In genomic region chr13:27131202-27131623, GRCh38 we compare ENCODE assay signal across 8 cellular contexts. TPM values are rescaled to one million over a fixed set of nuclear protein-coding genes. Genes with fewer than 3 reads are reported as not detected.
DNase-seq lines count a peak whose midpoint lies in the region; ATAC-seq and TF ChIP-seq lines count a peak whose summit lies in the region.

No MANE protein-coding gene starts in this region.

- no peak overlapping the region for H3K4me3 ChIP-seq in breast epithelium
- H3K4me3 ChIP-seq in OCI-LY7 (ENCODE audit: low read depth, low read length, poor library complexity, severe bottlenecking) = no peak overlapping the region

- peaks cover 39% of the 10 kb centered on the region for H3K4me1 Mint-ChIP-seq in T-helper 2 cell treated with Interferon-gamma antibody and Interleukin-4, amounts not matched to agents 5 μg/mL and 100 μg/mL, for 36 hours (ENCODE audit: low read depth)

- ATAC-seq in GM19023 (IDR thresholded peaks at IDR 0.05; ENCODE audit: unreplicated experiment) = peak; percentile 94
- peak; percentile 86 for ATAC-seq in HG03045 (IDR thresholded peaks at IDR 0.05; ENCODE audit: unreplicated experiment)
- peak; percentile 42 for ATAC-seq in sciatic nerve

- peak; percentile 87 for DNase-seq in T-helper 2 cell treated with Interferon-gamma antibody and Interleukin-4, amounts not matched to agents 5 μg/mL and 100 μg/mL, for 36 hours (ENCODE audit: low spot score)
- DNase-seq in breast epithelium (ENCODE audit: low spot score in 2 of 2) (no peak), sciatic nerve (ENCODE audit: low spot score) (no peak), OCI-LY7 (ENCODE audit: low spot score) (no peak), kidney glomerular epithelial cell (lab: John Stamatoyannopoulos, UW) (no peak), SW480 (ENCODE audit: low spot score) (no peak)

- peaks cover 5 to 6% of the 10 kb centered on the region in 2 donors for H3K9me3 ChIP-seq in breast epithelium
- H3K9me3 ChIP-seq in OCI-LY7 (ENCODE audit: low read length) = peaks cover 27% of the 10 kb centered on the region

- H3K27ac ChIP-seq in breast epithelium (peak overlapping the region; percentile 5 to 34), OCI-LY7 (ENCODE audit: low read depth, low read length, poor library complexity, severe bottlenecking) (no peak overlapping the region)

- no peaks in the 10 kb centered on the region; the same call in 1 of the 2 replicates for H4K20me1 ChIP-seq in OCI-LY7 (ENCODE audit: insufficient read depth, low read length)

- no peaks in the 10 kb centered on the region for H3K9me2 ChIP-seq in OCI-LY7 (ENCODE audit: insufficient read depth, low read length)

- intact Hi-C loops in breast epithelium (cut with DNase I; ENCODE audit: low total_unique reads) = no loop called here
- intact Hi-C loops in sciatic nerve (cut with DNase I) = no loop called here
- intact Hi-C loops in OCI-LY7 (cut with micrococcal nuclease; ENCODE audit: unreplicated experiment) = no loop called here

- peak overlapping the region; percentile 54 for H3K4me3 Mint-ChIP-seq in T-helper 2 cell treated with Interferon-gamma antibody and Interleukin-4, amounts not matched to agents 5 μg/mL and 100 μg/mL, for 36 hours

- no peak for TF ChIP-seq POLR2A in breast epithelium (IDR thresholded peaks at IDR 0.05)

- H3K27ac Mint-ChIP-seq in T-helper 2 cell treated with Interferon-gamma antibody and Interleukin-4, amounts not matched to agents 5 μg/mL and 100 μg/mL, for 36 hours = peak overlapping the region; percentile 86

- no peak overlapping the region for H2AFZ ChIP-seq in OCI-LY7 (ENCODE audit: low read length)

- TF ChIP-seq CTCF in breast epithelium (IDR thresholded peaks at IDR 0.05) (no peak), OCI-LY7 (conservative IDR thresholded peaks at IDR 0.05; ENCODE audit: low read length) (no peak)

- no TSS peak for BruUV-seq in OCI-LY7 (replicated peaks; lab: Mats Ljungman, UMichigan)

- H3K9me3 Mint-ChIP-seq in T-helper 2 cell treated with Interferon-gamma antibody and Interleukin-4, amounts not matched to agents 5 μg/mL and 100 μg/mL, for 36 hours = peaks cover 18% of the 10 kb centered on the region

- CTCF ChIA-PET in OCI-LY7 (lab: Charles Lee; ENCODE audit: unreplicated experiment) = no interaction called here

- no peak overlapping the region for H3K4me2 ChIP-seq in OCI-LY7 (ENCODE audit: low read length)

- no peaks in the 10 kb centered on the region for H3K36me3 ChIP-seq in breast epithelium
- H3K36me3 ChIP-seq in OCI-LY7 (ENCODE audit: insufficient read depth, low read length) = peaks cover 12% of the 10 kb centered on the region

- POLR2A ChIA-PET in OCI-LY7 (lab: Charles Lee) = no interaction called here

- H3K27me3 Mint-ChIP-seq in T-helper 2 cell treated with Interferon-gamma antibody and Interleukin-4, amounts not matched to agents 5 μg/mL and 100 μg/mL, for 36 hours (ENCODE audit: low read depth) = no peaks in the 10 kb centered on the region

- peaks cover 15% of the 10 kb centered on the region for H3K36me3 Mint-ChIP-seq in T-helper 2 cell treated with Interferon-gamma antibody and Interleukin-4, amounts not matched to agents 5 μg/mL and 100 μg/mL, for 36 hours (ENCODE audit: low read depth)

- peaks cover 48% of the 10 kb centered on the region for H3K79me2 ChIP-seq in OCI-LY7 (ENCODE audit: insufficient read depth, low read depth, low read length)

- H3K27me3 ChIP-seq in breast epithelium = no peaks in the 10 kb centered on the region

- H3K4me1 ChIP-seq in breast epithelium = peaks cover 0 to 7% of the 10 kb centered on the region in 2 donors
- no peaks in the 10 kb centered on the region for H3K4me1 ChIP-seq in OCI-LY7 (ENCODE audit: insufficient read depth, low read length, poor library complexity, severe bottlenecking)

RNA-seq across cellular contexts. Expression of gene USP12, which starts 40.4 kb away (rescaled TPM):
- total RNA-seq in breast epithelium (10 to 100 TPM; 21.0 to 33.4 (median 21.0) TPM), sciatic nerve (32.7 TPM), OCI-LY7 (2022) (27.6 and 28.0 TPM in 2 replicates)
- 9.9 and 11.5 TPM in 2 replicates for total RNA-seq in OCI-LY7 (2014; rRNA removed; shearing (Covaris generic))

Comparison
In these comparisons a context has a peak if more than half of its experiments do, and no peak if none do; other contexts are left out.
1. ATAC-seq: peak in every context shown above with its lines; median percentile 94 in GM19023; 86 in HG03045; 42 in sciatic nerve.